8 cellular contexts compared by ENCODE assay signal in the genomic region with DNA sequence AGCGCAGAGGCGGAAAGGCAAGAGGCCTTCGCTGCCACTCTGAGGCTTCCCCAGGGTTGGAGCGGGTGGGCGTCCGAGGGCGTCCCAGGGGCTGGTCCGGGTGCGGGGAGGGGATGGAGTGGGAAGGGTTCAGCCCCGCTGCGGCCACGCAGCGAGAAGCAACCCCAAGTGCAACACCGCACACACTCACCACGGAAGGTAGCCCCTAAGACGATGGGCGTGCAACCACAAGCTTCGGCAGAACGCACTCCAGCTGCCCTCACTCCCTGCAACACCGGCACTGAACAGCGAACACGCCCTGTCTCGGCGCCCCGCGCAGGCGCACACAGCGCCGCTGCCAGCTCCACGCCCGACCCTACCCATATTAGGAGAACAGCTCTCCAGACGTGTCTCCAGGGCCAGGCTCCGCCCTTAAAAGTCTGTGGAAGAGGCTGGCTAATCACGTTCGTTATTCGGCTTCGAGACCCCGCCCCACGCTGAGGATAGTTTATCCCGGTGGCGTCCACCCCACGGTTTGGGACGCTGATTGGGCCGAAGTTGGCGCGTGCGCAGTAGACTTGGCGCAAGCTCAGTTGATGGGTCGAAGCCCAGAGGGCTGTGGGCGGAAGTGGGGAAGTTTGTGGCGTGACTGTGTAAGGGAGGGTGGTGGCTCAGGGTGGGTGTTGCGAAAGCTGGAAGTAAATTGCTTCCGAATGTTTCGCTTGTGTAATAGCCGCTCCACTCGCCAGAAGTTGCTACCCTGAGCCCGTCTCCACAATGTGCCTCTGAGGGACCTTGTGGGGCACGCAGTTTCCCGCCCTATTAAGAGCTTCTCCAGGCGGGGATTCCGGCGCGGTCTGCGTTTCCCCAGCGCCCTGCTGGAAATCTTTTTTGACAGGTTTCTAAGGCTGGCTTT. TPM values are rescaled to one million over a fixed set of nuclear protein-coding genes. Genes with fewer than 3 reads are reported as not detected.
DNase-seq lines count a peak whose midpoint lies in the region; ATAC-seq and TF ChIP-seq lines count a peak whose summit lies in the region.

A gene (minus strand): TSS at position 300 of the 895 bp plus-strand sequence. CDS start 343 bp downstream, outside the sequence.

- H3K4me2 ChIP-seq in SU-DHL-6 (ENCODE audit: low read depth, low read length, poor library complexity, severe bottlenecking) (peak within 1 kb of the TSS; percentile 94), osteoblast (ENCODE audit: insufficient read depth, low read length) (peak within 1 kb of the TSS; percentile 93)

- peak; percentile 95 for DNase-seq in NCI-H128 (lab: John Stamatoyannopoulos, UW; ENCODE audit: unreplicated experiment)
- DNase-seq in activated naive CD8-positive, alpha-beta T cell treated with anti-CD3 and anti-CD28 coated beads, Interleukin-2, amount 10 ng/mL, durations not matched to agents 7 days and 5 days: peak; percentile 100
- DNase-seq in glutamatergic neuron: peak; percentile 100
- DNase-seq in osteoblast (ENCODE audit: insufficient read length, low spot score, missing footprints): peak; percentile 99
- peak; percentile 100 for DNase-seq in thoracic aorta (ENCODE audit: low spot score)

- H3K27ac ChIP-seq in SU-DHL-6 (ENCODE audit: low read depth, low read length) (peak within 1 kb of the TSS; percentile 36; the same call in 1 of the 2 replicates), osteoblast (ENCODE audit: low read depth, low read length) (peak within 1 kb of the TSS; percentile 78), thoracic aorta (peak within 1 kb of the TSS; percentile 83 to 96)

- POLR2A ChIA-PET in activated naive CD8-positive, alpha-beta T cell treated with anti-CD3 and anti-CD28 coated beads, Interleukin-2, amount 10 ng/mL, durations not matched to agents 7 days and 5 days (lab: Charles Lee): interaction anchor here (0.5 to 2.1 kb wide), 24 partner anchors 9 to 1842 kb away, joined by 3 to 21 read pairs (median 4); a partner anchor contains a TSS

- H3K36me3 ChIP-seq in SU-DHL-6 (ENCODE audit: low read length): no peaks in the 10 kb centered on the region
- no peaks in the 10 kb centered on the region for H3K36me3 ChIP-seq in osteoblast (ENCODE audit: insufficient read depth, low read length)
- no peaks in the 10 kb centered on the region for H3K36me3 ChIP-seq in thoracic aorta

- peaks cover 2% of the 10 kb centered on the region for H3K27me3 Mint-ChIP-seq in activated naive CD8-positive, alpha-beta T cell treated with anti-CD3 and anti-CD28 coated beads, Interleukin-2, amount 10 ng/mL, durations not matched to agents 7 days and 5 days
- H3K27me3 Mint-ChIP-seq in glutamatergic neuron (ENCODE audit: unreplicated experiment): peaks cover 4% of the 10 kb centered on the region

- ATAC-seq in HG02678 (IDR thresholded peaks at IDR 0.05; ENCODE audit: unreplicated experiment): peak; percentile 99
- peak; percentile 97 for ATAC-seq in activated naive CD8-positive, alpha-beta T cell treated with anti-CD3 and anti-CD28 coated beads, Interleukin-2, amount 10 ng/mL, durations not matched to agents 7 days and 5 days (ENCODE audit: low read depth)
- peak; percentile 99 for ATAC-seq in thoracic aorta (ENCODE audit: insufficient number of reproducible peaks, low FRiP score, low read depth)

- H3K79me2 ChIP-seq in SU-DHL-6 (ENCODE audit: insufficient read depth, low read length) (peaks cover 42% of the 10 kb centered on the region), osteoblast (ENCODE audit: insufficient read depth, low read length) (peaks cover 48% of the 10 kb centered on the region)

- peak; percentile 74 for TF ChIP-seq POLR2A in GM10847 (IDR thresholded peaks at IDR 0.05; ENCODE audit: extremely low read depth, insufficient read length)

- H4K20me1 ChIP-seq in SU-DHL-6 (ENCODE audit: low read depth, low read length) (no peaks in the 10 kb centered on the region), osteoblast (ENCODE audit: insufficient read depth, low read length) (peaks cover 10% of the 10 kb centered on the region)

- H3K4me1 ChIP-seq in osteoblast (ENCODE audit: insufficient read depth, low read length): peaks cover 16% of the 10 kb centered on the region
- H3K4me1 ChIP-seq in thoracic aorta (ENCODE audit: control insufficient read depth in 1 of 2, low read depth in 2 of 2): peaks cover 7 to 46% of the 10 kb centered on the region in 2 donors

- peaks cover 13% of the 10 kb centered on the region for H3K36me3 Mint-ChIP-seq in activated naive CD8-positive, alpha-beta T cell treated with anti-CD3 and anti-CD28 coated beads, Interleukin-2, amount 10 ng/mL, durations not matched to agents 7 days and 5 days
- peaks cover 10% of the 10 kb centered on the region for H3K36me3 Mint-ChIP-seq in glutamatergic neuron (ENCODE audit: unreplicated experiment)

- H3K9me3 ChIP-seq in SU-DHL-6 (ENCODE audit: insufficient read depth, low read length) (peaks cover 10% of the 10 kb centered on the region; the same call in 1 of the 2 replicates), osteoblast (ENCODE audit: low read depth, low read length) (peaks cover 3% of the 10 kb centered on the region), thoracic aorta (no peaks in the 10 kb centered on the region)

- H3K9me2 ChIP-seq in SU-DHL-6 (replicated peaks; ENCODE audit: insufficient read depth, low read length): no peaks in the 10 kb centered on the region

- peaks cover 24% of the 10 kb centered on the region for H3K4me1 Mint-ChIP-seq in activated naive CD8-positive, alpha-beta T cell treated with anti-CD3 and anti-CD28 coated beads, Interleukin-2, amount 10 ng/mL, durations not matched to agents 7 days and 5 days
- peaks cover 7% of the 10 kb centered on the region for H3K4me1 Mint-ChIP-seq in glutamatergic neuron (ENCODE audit: low read depth, unreplicated experiment)

- H3K4me3 Mint-ChIP-seq in activated naive CD8-positive, alpha-beta T cell treated with anti-CD3 and anti-CD28 coated beads, Interleukin-2, amount 10 ng/mL, durations not matched to agents 7 days and 5 days: peak within 1 kb of the TSS; percentile 86
- H3K4me3 Mint-ChIP-seq in glutamatergic neuron (ENCODE audit: unreplicated experiment): peak within 1 kb of the TSS; percentile 98

- peak within 1 kb of the TSS; percentile 96 for H3K27ac Mint-ChIP-seq in activated naive CD8-positive, alpha-beta T cell treated with anti-CD3 and anti-CD28 coated beads, Interleukin-2, amount 10 ng/mL, durations not matched to agents 7 days and 5 days
- peak within 1 kb of the TSS; percentile 91 for H3K27ac Mint-ChIP-seq in glutamatergic neuron (ENCODE audit: unreplicated experiment)

- H2AFZ ChIP-seq in SU-DHL-6 (ENCODE audit: low read depth, low read length, severe bottlenecking) (peak within 1 kb of the TSS; percentile 83), osteoblast (ENCODE audit: low read length) (peak within 1 kb of the TSS; percentile 90)

- no peaks in the 10 kb centered on the region for H3F3A ChIP-seq in SU-DHL-6 (ENCODE audit: insufficient read depth)

- TF ChIP-seq CTCF in SU-DHL-6 (IDR thresholded peaks at IDR 0.05; ENCODE audit: insufficient read depth, low read length, poor library complexity, severe bottlenecking): no peak
- TF ChIP-seq CTCF in glutamatergic neuron (IDR thresholded peaks at IDR 0.05; ENCODE audit: partially characterized antibody, unreplicated experiment): no peak
- no peak for TF ChIP-seq CTCF in osteoblast (IDR thresholded peaks at IDR 0.05; ENCODE audit: extremely low read depth, low read depth, low read length)
- no peak for TF ChIP-seq CTCF in thoracic aorta (IDR thresholded peaks at IDR 0.05)

- no peaks in the 10 kb centered on the region for H3K27me3 ChIP-seq in SU-DHL-6 (ENCODE audit: low read length)
- no peaks in the 10 kb centered on the region for H3K27me3 ChIP-seq in osteoblast (ENCODE audit: insufficient read depth, low read length)
- H3K27me3 ChIP-seq in thoracic aorta (replicated peaks; ENCODE audit: insufficient read depth): no peaks in the 10 kb centered on the region

- H3K4me3 ChIP-seq in SU-DHL-6 (ENCODE audit: insufficient read depth, low read length, poor library complexity, severe bottlenecking) (peak within 1 kb of the TSS; percentile 74), osteoblast (ENCODE audit: insufficient read depth, low read length) (peak within 1 kb of the TSS; percentile 97), thoracic aorta (peak within 1 kb of the TSS; percentile 78)

- H3K9me3 Mint-ChIP-seq in activated naive CD8-positive, alpha-beta T cell treated with anti-CD3 and anti-CD28 coated beads, Interleukin-2, amount 10 ng/mL, durations not matched to agents 7 days and 5 days: peaks cover 12% of the 10 kb centered on the region
- H3K9me3 Mint-ChIP-seq in glutamatergic neuron (ENCODE audit: unreplicated experiment): peaks cover 6% of the 10 kb centered on the region

- peak within 1 kb of the TSS; percentile 73 for H3K9ac ChIP-seq in SU-DHL-6 (ENCODE audit: low read length)

RNA-seq across cellular contexts. Expression of the gene that starts here (rescaled TPM):
- 10 to 100 TPM; 69.5 to 72.7 TPM for total RNA-seq in activated naive CD8-positive, alpha-beta T cell treated with anti-CD3 and anti-CD28 coated beads, Interleukin-2, amount 10 ng/mL, durations not matched to agents 7 days and 5 days
- total RNA-seq in glutamatergic neuron (ENCODE audit: unreplicated experiment): 59.4 TPM
- total RNA-seq in osteoblast: 94.1 and 100 TPM in 2 replicates
- 100 to 1,000 TPM in 1 of 2 donors, 10 to 100 TPM in 1; 88.0 to 122 TPM for total RNA-seq in thoracic aorta

Comparison
In these comparisons a context has a peak if more than half of its experiments do, and no peak if none do; other contexts are left out.
1. Peak in every context shown above with its lines: DNase-seq, ATAC-seq, H3K4me3 ChIP-seq and H3K27ac ChIP-seq.
2. H3K27ac ChIP-seq: peak in every context shown above with its lines; median percentile 90 in thoracic aorta; 78 in osteoblast; 36 in SU-DHL-6.